9 cellular contexts compared by ENCODE assay signal in genomic region chr4:88591787-88592599, GRCh38. TPM values are rescaled to one million over a fixed set of nuclear protein-coding genes. Genes with fewer than 3 reads are reported as not detected.
DNase-seq lines count a peak whose midpoint lies in the region; ATAC-seq, FAIRE-seq and TF ChIP-seq lines count a peak whose summit lies in the region.
"Had no signal": no experiment of that assay in that cellular context is flagged by ENCODE, and none has a peak within 500 bp of the region (broad histone marks: within the 10 kb centered on the region; RNA-seq: fewer than 3 reads in every experiment).

HERC3 (plus strand) TSS chr4:88592480; CDS start chr4:88605824, 13,344 bp downstream.

- no peaks in the 10 kb centered on the region for H3K79me2 ChIP-seq in HepG2 (ENCODE audit: insufficient read depth, low read length)

- H3K36me3 ChIP-seq in HepG2 (replicated peaks in 1 of 2; ENCODE audit: control insufficient read depth in 1 of 2, insufficient read depth in 2 of 2, low read length in 2 of 2): 0 out of 5 replicates have a peak, but pooled peaks cover 0 to 3% of the 10 kb centered on the region in 2 experiments

- ATAC-seq in GM19351 (IDR thresholded peaks at IDR 0.05; ENCODE audit: unreplicated experiment) (peak; percentile 92), HG03469 (IDR thresholded peaks at IDR 0.05; ENCODE audit: unreplicated experiment) (peak; percentile 92), HepG2 (peak; percentile 99)

- H3K9me3 Mint-ChIP-seq in dendritic cell treated with granulocyte-macrophage colony-stimulating factor and Interleukin-4, amounts not matched to agents 40 ng/mL and 50 ng/mL, for 4 days: no peaks in the 10 kb centered on the region

- peaks cover 20% of the 10 kb centered on the region for H3K4me1 ChIP-seq in HepG2 (ENCODE audit: insufficient read depth, low read length)

- POLR2A ChIA-PET in HepG2 (lab: Yijun Ruan, JAX): no interaction called here

- CTCF ChIA-PET in HepG2 (lab: Yijun Ruan, JAX; ENCODE audit: low intra/inter-chr PET ratio, low total read pairs): no interaction called here

- no peak for FAIRE-seq in HepG2 (lab: Jason Lieb, UNC)
- FAIRE-seq: islet of Langerhans had no signal

- H3K27me3 Mint-ChIP-seq in dendritic cell treated with granulocyte-macrophage colony-stimulating factor and Interleukin-4, amounts not matched to agents 40 ng/mL and 50 ng/mL, for 4 days: no peaks in the 10 kb centered on the region

- TF ChIP-seq RAD21 in HepG2 (CRISPR knock-in tag; IDR thresholded peaks at IDR 0.05): no peak

- peak within 1 kb of the TSS; percentile 68 to 78 (median 75) for H3K4me3 ChIP-seq in HepG2 (replicated peaks in 1 of 3; ENCODE audit: insufficient read depth in 1 of 3, low read depth in 2 of 3, low read length in 3 of 3)

- no peaks in the 10 kb centered on the region; a peak in 1 of 5 replicates for H3K27me3 ChIP-seq in HepG2 (ENCODE audit: control insufficient read depth in 1 of 2, insufficient read depth in 2 of 2, low read length in 2 of 2)

- H3K9ac ChIP-seq in HepG2 (ENCODE audit: insufficient read depth, low read depth, low read length): peak within 1 kb of the TSS; percentile 63

- no peaks in the 10 kb centered on the region for H3K9me3 ChIP-seq in HepG2 (ENCODE audit: low read length)

- peak within 1 kb of the TSS; percentile 80 for H2AFZ ChIP-seq in HepG2 (ENCODE audit: low read length)

- TF ChIP-seq CTCF in HepG2 (CRISPR knock-in tag; IDR thresholded peaks at IDR 0.05): no peak; the same call in 1 of the 2 replicates

- no TSS peak for BruUV-seq in HepG2 (replicated peaks; lab: Mats Ljungman, UMichigan)

- no peak for TF ChIP-seq EP300 in HepG2 (IDR thresholded peaks at IDR 0.05; ENCODE audit: low read depth in 2 of 2, low read length in 2 of 2)
- no peak for TF ChIP-seq EP300 in HepG2 (CRISPR knock-in tag; IDR thresholded peaks at IDR 0.05; ENCODE audit: borderline replicate concordance)

- peaks cover 39% of the 10 kb centered on the region for H3K4me1 Mint-ChIP-seq in dendritic cell treated with granulocyte-macrophage colony-stimulating factor and Interleukin-4, amounts not matched to agents 40 ng/mL and 50 ng/mL, for 4 days (ENCODE audit: low read depth)

- H4K20me1 ChIP-seq in HepG2 (ENCODE audit: insufficient read depth, low read length): no peaks in the 10 kb centered on the region

- H3K27ac ChIP-seq in HepG2 (ENCODE audit: extremely low read length, insufficient read depth, low read length): peak within 1 kb of the TSS; percentile 44

- H3K36me3 Mint-ChIP-seq in dendritic cell treated with granulocyte-macrophage colony-stimulating factor and Interleukin-4, amounts not matched to agents 40 ng/mL and 50 ng/mL, for 4 days (ENCODE audit: low read depth): peaks cover 36% of the 10 kb centered on the region

- in situ Hi-C loops in HepG2 (cut with HindIII; ENCODE audit: extremely low pct_ligation_motif_present, low pct_unique_long_range_greater_than_20kb): no loop called here

- peak within 1 kb of the TSS; percentile 85 for H3K4me3 Mint-ChIP-seq in dendritic cell treated with granulocyte-macrophage colony-stimulating factor and Interleukin-4, amounts not matched to agents 40 ng/mL and 50 ng/mL, for 4 days

- H3K4me2 ChIP-seq in HepG2 (ENCODE audit: low read depth, low read length): peak within 1 kb of the TSS; percentile 84

- peak within 1 kb of the TSS; percentile 98 for H3K27ac Mint-ChIP-seq in dendritic cell treated with granulocyte-macrophage colony-stimulating factor and Interleukin-4, amounts not matched to agents 40 ng/mL and 50 ng/mL, for 4 days

- intact Hi-C loops in dendritic cell treated with granulocyte-macrophage colony-stimulating factor and Interleukin-4, amounts not matched to agents 40 ng/mL and 50 ng/mL, for 4 days (cut with micrococcal nuclease): loop anchor here (5.0 kb wide), 1 partner anchor 585 kb away; the partner anchor contains the start of gene PKD2
- intact Hi-C loops in HepG2 (cut with micrococcal nuclease; ENCODE audit: unreplicated experiment): loop anchor here (1.0 to 5.0 kb wide), 2 partner anchors 18 to 65 kb away; no protein-coding TSS in a partner anchor

- TF ChIP-seq POLR2A in HepG2 (IDR thresholded peaks at IDR 0.05; ENCODE audit: insufficient read depth in 1 of 2, low read depth in 2 of 2, low read length in 2 of 2): no peak

- 4% methylated on average over 29 of the region's 73 CpGs for WGBS in HepG2 (ENCODE audit: low lambda C conversion rate)

- DNase-seq in C1 segment of cervical spinal cord (lab: John Stamatoyannopoulos, UW) (peak; percentile 30 to 94 (median 90)), NCI-H69 (lab: John Stamatoyannopoulos, UW) (peak; percentile 84), HepG2 (ENCODE audit: low spot score) (peak; percentile 67)
- DNase-seq in activated CD4-positive, alpha-beta T cell treated with anti-CD3 and anti-CD28 coated beads, Interleukin-2, amount 50 U/mL, for 48 hours: peak; percentile 87 to 90
- peak; percentile 79 to 86 for DNase-seq in stimulated activated CD4-positive, alpha-beta T cell treated with anti-CD3 and anti-CD28 coated beads, Interleukin-2, amount 100 ng/mL, for 48 hours

TF ChIP-seq in HepG2, 621 proteins besides CTCF, POLR2A, EP300 and RAD21 (continues in another document):
- no peak for TF ChIP-seq FOXK2 (IDR thresholded peaks at IDR 0.05)
- peak; percentile 69; the same call in 1 of the 2 replicates for TF ChIP-seq ZNF746 (CRISPR knock-in tag; IDR thresholded peaks at IDR 0.05)
- 0 out of 2 replicates have a peak, but pooled peaks have one; percentile 51 for TF ChIP-seq TFE3 (CRISPR knock-in tag; IDR thresholded peaks at IDR 0.05)
- no peak for TF ChIP-seq ZNF577 (CRISPR knock-in tag; IDR thresholded peaks at IDR 0.05; ENCODE audit: borderline replicate concordance, low read depth)
- TF ChIP-seq REPIN1 (CRISPR knock-in tag; IDR thresholded peaks at IDR 0.05; ENCODE audit: borderline replicate concordance, low read depth): 0 out of 2 replicates have a peak, but pooled peaks have one; percentile 37
- TF ChIP-seq SIN3A (IDR thresholded peaks at IDR 0.05; ENCODE audit: borderline replicate concordance, low read depth, low read length): peak; percentile 20; the same call in 1 of the 2 replicates
- no peak for TF ChIP-seq MED8 (CRISPR knock-in tag; IDR thresholded peaks at IDR 0.05; ENCODE audit: insufficient replicate concordance)
- no peak for TF ChIP-seq ARID3A (IDR thresholded peaks at IDR 0.05; ENCODE audit: low read depth, low read length)
- no peak for TF ChIP-seq ZMYM4 (CRISPR knock-in tag; IDR thresholded peaks at IDR 0.05)
- peak; percentile 38; the same call in 1 of the 2 replicates for TF ChIP-seq SRY (CRISPR knock-in tag; IDR thresholded peaks at IDR 0.05)

RNA-seq across cellular contexts. Expression of gene HERC3, which starts in this region (rescaled TPM):
- 3.8 and 6.7 TPM in 2 replicates for total RNA-seq in HepG2 (2016; rRNA removed; fragmentation: Illumina TruSeq; extraction: Trizol)
- total RNA-seq in HepG2 (2016; cell fraction: cytosol; rRNA removed; fragmentation: Illumina TruSeq; extraction: Trizol; ENCODE audit: low read depth): 0.81 and 1.2 TPM in 2 replicates
- total RNA-seq in HepG2 (2016; cell fraction: insoluble cytoplasmic fraction; rRNA removed; fragmentation: Illumina TruSeq; extraction: Trizol): 4.1 and 5.9 TPM in 2 replicates
- 1.00 and 1.6 TPM in 2 replicates for total RNA-seq in HepG2 (2016; cell fraction: membrane; rRNA removed; fragmentation: Illumina TruSeq; extraction: Trizol)
- total RNA-seq in HepG2 (2016; cell fraction: nucleus; rRNA removed; fragmentation: Illumina TruSeq; extraction: Trizol): 7.4 and 9.5 TPM in 2 replicates
- 6.2 and 6.3 TPM in 2 replicates for polyA plus RNA-seq in HepG2 (2011; rRNA removed)
- 3.8 and 4.9 TPM in 2 replicates for polyA plus RNA-seq in HepG2 (2011; cell fraction: cytosol; rRNA removed)
- 8.0 and 10.5 TPM in 2 replicates for polyA plus RNA-seq in HepG2 (2011; cell fraction: nucleus; rRNA removed)
- polyA plus RNA-seq in HepG2 (2012): 6.4 and 7.6 TPM in 2 replicates
- polyA plus RNA-seq in HepG2 (2016; cell fraction: cytosol; fragmentation: Illumina TruSeq; extraction: Trizol; ENCODE audit: low read depth): 0.03 and 0.10 TPM in 2 replicates
- polyA plus RNA-seq in HepG2 (2016; cell fraction: insoluble cytoplasmic fraction; fragmentation: Illumina TruSeq; extraction: Trizol; ENCODE audit: low read depth): 4.7 and 5.0 TPM in 2 replicates
- 0.27 and 0.36 TPM in 2 replicates for polyA plus RNA-seq in HepG2 (2016; cell fraction: membrane; fragmentation: Illumina TruSeq; extraction: Trizol; ENCODE audit: low read depth)
- 3.5 and 3.7 TPM in 2 replicates for polyA plus RNA-seq in HepG2 (2016; cell fraction: nucleus; fragmentation: Illumina TruSeq; extraction: Trizol; ENCODE audit: insufficient read depth, low read depth)
- 14.8 and 17.3 TPM in 2 replicates for polyA minus RNA-seq in HepG2 (2011; rRNA and poly(A)+ RNA removed; ENCODE audit: low replicate concordance)
- polyA minus RNA-seq in HepG2 (2011; cell fraction: cytosol; rRNA and poly(A)+ RNA removed): 5.1 and 5.4 TPM in 2 replicates
- 30.5 and 33.1 TPM in 2 replicates for polyA minus RNA-seq in HepG2 (2011; cell fraction: nucleus; rRNA and poly(A)+ RNA removed)

Comparison
In these comparisons a context has a peak if more than half of its experiments do, and no peak if none do; other contexts are left out.
1. Peak in every context shown above with its lines: DNase-seq, ATAC-seq, H3K4me3 ChIP-seq and H3K27ac ChIP-seq.